ENCODE assay signal across 17 cellular contexts in genomic region chr9:122453677-122454135, GRCh38. TPM values are rescaled to one million over a fixed set of nuclear protein-coding genes. Genes with fewer than 3 reads are reported as not detected.
"Had no signal": no experiment of that assay in that cellular context is flagged by ENCODE, and none has a peak within 500 bp of the region (broad histone marks: within the 10 kb centered on the region; RNA-seq: fewer than 3 reads in every experiment).

No MANE protein-coding gene starts in this region.

- H3K4me3 ChIP-seq: adrenal gland, hepatocyte, sigmoid colon, upper lobe of right lung had no signal

- H3K27me3 ChIP-seq: adrenal gland, hepatocyte, sigmoid colon had no signal

- H3K36me3 ChIP-seq: adrenal gland, neutrophil, sigmoid colon, upper lobe of right lung had no signal

- H3K9me3 ChIP-seq: adrenal gland, neutrophil, sigmoid colon, upper lobe of right lung had no signal

- H3K4me1 ChIP-seq: adrenal gland, upper lobe of right lung had no signal

- H2AFZ ChIP-seq: hepatocyte had no signal

- DNase-seq: activated CD4-positive, alpha-beta T cell treated with anti-CD3 and anti-CD28 coated beads, Interleukin-2, amount 50 U/mL, for 4 hours; activated gamma-delta T cell; central memory CD4-positive, alpha-beta T cell; left cardiac atrium; posterior cingulate gyrus; sigmoid colon; T-helper 17 cell; upper lobe of right lung had no signal

- H3K4me2 ChIP-seq: hepatocyte had no signal

- H3K27ac ChIP-seq: adrenal gland, hepatocyte, neutrophil, sigmoid colon, upper lobe of right lung had no signal

- H3K79me2 ChIP-seq: hepatocyte had no signal

- ATAC-seq: natural killer cell treated with Interleukin-12 subunit alpha and Interleukin-12 subunit beta and Interleukin-15 and Interleukin-18, amount 100 ng/mL, for 72 hours had no signal

RNA-seq across cellular contexts. Expression of gene OR1J1, which starts 24.0 kb away (rescaled TPM):
- total RNA-seq: adrenal gland; esophagus mucosa; fibroblast of villous mesenchyme; hepatocyte; left cardiac atrium; lower leg skin; natural killer cell treated with Interleukin-12 subunit alpha and Interleukin-12 subunit beta and Interleukin-15 and Interleukin-18, amount 100 ng/mL, for 72 hours; renal cortical epithelial cell; sigmoid colon; T-helper 17 cell; upper lobe of right lung had no signal
- polyA plus RNA-seq: adrenal gland, hepatocyte, sigmoid colon, thymus had no signal

RNA-seq across cellular contexts. Expression of gene OR1J2, which starts 56.9 kb away (rescaled TPM):
- total RNA-seq: adrenal gland; esophagus mucosa; hepatocyte; left cardiac atrium; lower leg skin; natural killer cell treated with Interleukin-12 subunit alpha and Interleukin-12 subunit beta and Interleukin-15 and Interleukin-18, amount 100 ng/mL, for 72 hours; renal cortical epithelial cell; upper lobe of right lung had no signal
- polyA plus RNA-seq: adrenal gland, hepatocyte, sigmoid colon, thymus had no signal
